ENCODE assay signal across 26 cellular contexts in the genomic region with DNA sequence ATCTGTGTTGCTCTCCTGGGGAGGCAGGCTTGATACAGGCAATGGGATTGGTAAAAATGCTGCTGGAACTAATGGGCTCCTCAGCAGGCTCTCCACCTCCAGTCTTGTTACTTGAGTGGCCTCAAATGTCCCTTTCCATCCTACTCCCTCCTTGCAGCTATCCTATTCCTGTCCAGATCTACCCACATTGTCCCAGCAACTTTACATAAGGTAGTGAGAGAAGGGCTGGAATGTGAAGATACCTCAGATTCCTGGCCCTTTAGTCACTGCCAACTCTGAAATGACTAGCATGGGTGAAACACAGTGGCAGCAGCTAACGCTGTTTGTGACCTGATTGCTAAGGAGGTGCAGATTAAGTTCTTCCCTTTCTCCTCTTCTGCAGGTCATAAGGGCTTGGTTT.
DNase-seq lines count a peak whose midpoint lies in the region; ATAC-seq, FAIRE-seq and TF ChIP-seq lines count a peak whose summit lies in the region.
"Had no signal": no experiment of that assay in that cellular context is flagged by ENCODE, and none has a peak within 500 bp of the region (broad histone marks: within the 10 kb centered on the region; RNA-seq: fewer than 3 reads in every experiment).

No MANE protein-coding gene starts in this region.

- no peak overlapping the region for H3K4me2 ChIP-seq in Karpas-422 (ENCODE audit: low read depth, low read length, poor library complexity, severe bottlenecking)
- H3K4me2 ChIP-seq: smooth muscle cell had no signal

- no peaks in the 10 kb centered on the region for H3K27me3 ChIP-seq in Caco-2 (replicated peaks; ENCODE audit: control insufficient read depth, insufficient read depth, low read length)
- H3K27me3 ChIP-seq in HUES64 (ENCODE audit: insufficient read depth, low read length), result no peaks in the 10 kb centered on the region
- H3K27me3 ChIP-seq in bronchial epithelial cell (ENCODE audit: control insufficient read depth, insufficient read depth, low read length), result no peaks in the 10 kb centered on the region
- H3K27me3 ChIP-seq in Karpas-422 (ENCODE audit: low read length), result no peaks in the 10 kb centered on the region
- H3K27me3 ChIP-seq: breast epithelium, colonic mucosa, esophagus muscularis mucosa, uterus had no signal

- FAIRE-seq in bronchial epithelial cell (lab: Jason Lieb, UNC), result peak; percentile 23
- FAIRE-seq: A204.1, frontal cortex had no signal

- H3K36me3 Mint-ChIP-seq in Caco-2 (ENCODE audit: insufficient read depth, unreplicated experiment), result no peaks in the 10 kb centered on the region
- H3K36me3 Mint-ChIP-seq: stimulated activated effector memory CD8-positive, alpha-beta T cell treated with anti-CD3 and anti-CD28 coated beads, Interleukin-12 subunit alpha, Interleukin-12 subunit beta, amount 100 ng/mL, for 72 hours had no signal

- POLR2A ChIA-PET in Caco-2 (lab: Charles Lee), result no interaction called here

- peaks cover 17% of the 10 kb centered on the region for H3K4me1 ChIP-seq in Caco-2
- peaks cover 12% of the 10 kb centered on the region; the same call in 1 of the 2 replicates for H3K4me1 ChIP-seq in HUES64 (ENCODE audit: insufficient read depth, low read length)
- no peaks in the 10 kb centered on the region for H3K4me1 ChIP-seq in Karpas-422 (ENCODE audit: low read length)
- H3K4me1 ChIP-seq: breast epithelium, colonic mucosa, esophagus muscularis mucosa, uterus had no signal

- no peak for ATAC-seq in HG02642 (IDR thresholded peaks at IDR 0.05; ENCODE audit: poor library complexity, unreplicated experiment)
- ATAC-seq: stimulated activated effector memory CD8-positive, alpha-beta T cell treated with anti-CD3 and anti-CD28 coated beads, Interleukin-12 subunit alpha, Interleukin-12 subunit beta, amount 100 ng/mL, for 72 hours had no signal

- no peaks in the 10 kb centered on the region for H4K20me1 ChIP-seq in Karpas-422 (ENCODE audit: insufficient read depth, low read depth, low read length)

- H3K9me3 Mint-ChIP-seq in Caco-2 (ENCODE audit: unreplicated experiment), result peaks cover 16% of the 10 kb centered on the region
- H3K9me3 Mint-ChIP-seq: activated T-cell treated with anti-CD3 and anti-CD28 coated beads, Interleukin-2, amount 50 U/mL, for 24 hours; stimulated activated effector memory CD8-positive, alpha-beta T cell treated with anti-CD3 and anti-CD28 coated beads, Interleukin-12 subunit alpha, Interleukin-12 subunit beta, amount 100 ng/mL, for 72 hours; T-helper 1 cell treated with Interleukin-12 subunit alpha and Interleukin-12 subunit beta and Interleukin-4 antibody, amounts not matched to agents 30 μg/mL and 1 μg/mL, for 36 hours had no signal

- WGBS in HUES64, result 17% methylated on average over 1 of the region's 1 CpG

- peak overlapping the region; percentile 14; the same call in 1 of the 2 replicates for H3K27ac ChIP-seq in HUES64 (ENCODE audit: low read depth, low read length)
- no peak overlapping the region for H3K27ac ChIP-seq in Karpas-422 (ENCODE audit: low read length)
- H3K27ac ChIP-seq in caudate nucleus (ENCODE audit: low read depth, low read length), result no peak overlapping the region
- H3K27ac ChIP-seq: breast epithelium, colonic mucosa, esophagus muscularis mucosa, uterus had no signal

- no TSS peak for BruUV-seq in Caco-2 (replicated peaks; lab: Mats Ljungman, UMichigan)

- no peak overlapping the region for H3K4me3 Mint-ChIP-seq in Caco-2 (ENCODE audit: unreplicated experiment)
- H3K4me3 Mint-ChIP-seq: activated T-cell treated with anti-CD3 and anti-CD28 coated beads, Interleukin-2, amount 50 U/mL, for 24 hours; stimulated activated effector memory CD8-positive, alpha-beta T cell treated with anti-CD3 and anti-CD28 coated beads, Interleukin-12 subunit alpha, Interleukin-12 subunit beta, amount 100 ng/mL, for 72 hours; T-helper 1 cell treated with Interleukin-12 subunit alpha and Interleukin-12 subunit beta and Interleukin-4 antibody, amounts not matched to agents 30 μg/mL and 1 μg/mL, for 36 hours had no signal

- intact Hi-C loops in Caco-2 (cut with micrococcal nuclease; ENCODE audit: unreplicated experiment), result loop anchor here (10.0 kb wide), 1 partner anchor 207 kb away; no protein-coding TSS in a partner anchor

- TF ChIP-seq CTCF in Caco-2 (IDR thresholded peaks at IDR 0.05; ENCODE audit: insufficient read depth in 1 of 2, low read depth in 1 of 2, low read length in 1 of 2, severe bottlenecking in 1 of 2, unreplicated experiment in 1 of 2) (no peak), bronchial epithelial cell (IDR thresholded peaks at IDR 0.05; ENCODE audit: insufficient read depth, low read length, severe bottlenecking) (no peak)

- H3K4me1 Mint-ChIP-seq in Caco-2 (ENCODE audit: low read depth, unreplicated experiment), result peaks cover 12% of the 10 kb centered on the region
- H3K4me1 Mint-ChIP-seq: stimulated activated effector memory CD8-positive, alpha-beta T cell treated with anti-CD3 and anti-CD28 coated beads, Interleukin-12 subunit alpha, Interleukin-12 subunit beta, amount 100 ng/mL, for 72 hours had no signal

- H3K79me2 ChIP-seq in Karpas-422 (ENCODE audit: low read length), result no peaks in the 10 kb centered on the region

- no peak overlapping the region for H3K4me3 ChIP-seq in Caco-2 (ENCODE audit: low read depth, low read length)
- H3K4me3 ChIP-seq in HUES64 (ENCODE audit: low read length), result no peak overlapping the region
- H3K4me3 ChIP-seq in bronchial epithelial cell (ENCODE audit: low read depth, low read length), result no peak overlapping the region
- no peak overlapping the region for H3K4me3 ChIP-seq in Karpas-422 (ENCODE audit: low read length)
- H3K4me3 ChIP-seq: breast epithelium, colonic mucosa, esophagus muscularis mucosa, smooth muscle cell, uterus had no signal

- H3K36me3 ChIP-seq in Caco-2 (ENCODE audit: control insufficient read depth, insufficient read depth, low read length) (no peaks in the 10 kb centered on the region), HUES64 (ENCODE audit: insufficient read depth, low read length) (no peaks in the 10 kb centered on the region), bronchial epithelial cell (ENCODE audit: control insufficient read depth, insufficient read depth, low read length) (no peaks in the 10 kb centered on the region), Karpas-422 (ENCODE audit: insufficient read depth, low read length) (no peaks in the 10 kb centered on the region)
- H3K36me3 ChIP-seq: breast epithelium, colonic mucosa, esophagus muscularis mucosa, uterus had no signal

- no peaks in the 10 kb centered on the region for H3K9me2 ChIP-seq in Karpas-422 (replicated peaks; ENCODE audit: insufficient read depth, low read length)

- no peak overlapping the region for H3K9ac ChIP-seq in HUES64 (ENCODE audit: low read depth, low read length)
- H3K9ac ChIP-seq in Karpas-422 (ENCODE audit: low read length), result no peak overlapping the region

- CTCF ChIA-PET in Caco-2 (lab: Charles Lee), result no interaction called here

- no peak overlapping the region for H2AFZ ChIP-seq in Karpas-422 (ENCODE audit: low read length)

- no peaks in the 10 kb centered on the region for H3K27me3 Mint-ChIP-seq in Caco-2 (ENCODE audit: insufficient read depth, unreplicated experiment)

- peak overlapping the region; percentile 27 for H3K27ac Mint-ChIP-seq in Caco-2 (ENCODE audit: unreplicated experiment)
- H3K27ac Mint-ChIP-seq: activated T-cell treated with anti-CD3 and anti-CD28 coated beads, Interleukin-2, amount 50 U/mL, for 24 hours; stimulated activated effector memory CD8-positive, alpha-beta T cell treated with anti-CD3 and anti-CD28 coated beads, Interleukin-12 subunit alpha, Interleukin-12 subunit beta, amount 100 ng/mL, for 72 hours; T-helper 1 cell treated with Interleukin-12 subunit alpha and Interleukin-12 subunit beta and Interleukin-4 antibody, amounts not matched to agents 30 μg/mL and 1 μg/mL, for 36 hours had no signal

- DNase-seq in Caco-2 (peak; percentile 22 to 35), bronchial epithelial cell (ENCODE audit: low read depth) (peak; percentile 12), kidney tubule cell (ENCODE audit: low spot score) (peak; percentile 51), Karpas-422 (no peak), caudate nucleus (lab: John Stamatoyannopoulos, UW) (no peak)
- DNase-seq in stimulated activated CD4-positive, alpha-beta T cell treated with anti-CD3 and anti-CD28 coated beads, Interleukin-1b, Interleukin-23, amount 100 ng/mL, for 48 hours, result no peak
- DNase-seq: activated CD8-positive, alpha-beta memory T cell treated with anti-CD3 and anti-CD28 coated beads for 24 hours; activated gamma-delta T cell treated with Interleukin-2 at 50 U/mL for 16 hours; activated T-cell treated with anti-CD3 and anti-CD28 coated beads, Interleukin-2, amount 50 U/mL, for 24 hours; colonic mucosa; effector memory CD4-positive, alpha-beta T cell; HCEC 1CT; MV-4-11; NCI-H187; NCI-H526 treated with DMSO at 0.1 percent for 48 hours; occipital lobe; uterus had no signal

- peaks cover 4% of the 10 kb centered on the region; the same call in 1 of the 2 replicates for H3K9me3 ChIP-seq in Caco-2
- H3K9me3 ChIP-seq in HUES64 (ENCODE audit: insufficient read depth, low read depth, low read length), result no peaks in the 10 kb centered on the region
- H3K9me3 ChIP-seq in Karpas-422 (ENCODE audit: low read length), result no peaks in the 10 kb centered on the region
- H3K9me3 ChIP-seq: breast epithelium, colonic mucosa, esophagus muscularis mucosa, uterus had no signal

Comparison
In these comparisons a context has a peak if more than half of its experiments do, and no peak if none do; other contexts are left out.
1. DNase-seq: peak in Caco-2 (2 of 2), bronchial epithelial cell (single experiment) and kidney tubule cell (single experiment); none in stimulated activated CD4-positive, alpha-beta T cell treated with anti-CD3 and anti-CD28 coated beads, Interleukin-1b, Interleukin-23, amount 100 ng/mL, for 48 hours (single experiment), Karpas-422 (single experiment) and caudate nucleus (0 of 61).